ENCODE assay signal across 2 cellular contexts in genomic region chr1:2530501-2531361, GRCh38.
TF ChIP-seq lines count a peak whose summit lies in the region.

No MANE protein-coding gene starts in this region.

TF ChIP-seq in GM23338, 12 proteins besides CTCF, POLR2A, EP300 and RAD21:
- TF ChIP-seq CREB1 (CRISPR knock-in tag; IDR thresholded peaks at IDR 0.05; ENCODE audit: low read depth) (no peak), ZNF331 (CRISPR knock-in tag; IDR thresholded peaks at IDR 0.05; ENCODE audit: low read depth) (no peak), ZNF462 (CRISPR knock-in tag; IDR thresholded peaks at IDR 0.05) (no peak), STAT1 (IDR thresholded peaks at IDR 0.05; ENCODE audit: unreplicated experiment) (no peak), ETS1 (IDR thresholded peaks at IDR 0.05) (no peak), JUNB (IDR thresholded peaks at IDR 0.05; ENCODE audit: unreplicated experiment) (no peak), REST (IDR thresholded peaks at IDR 0.05; ENCODE audit: unreplicated experiment) (no peak), EZH2 (IDR thresholded peaks at IDR 0.05; ENCODE audit: low read depth, unreplicated experiment) (no peak)
TF ChIP-seq in GM23338: peak in this region for 0.

TF ChIP-seq in WTC11, 78 proteins besides CTCF, POLR2A, EP300 and RAD21:
- no peak for TF ChIP-seq TEAD1 (CRISPR knock-in tag; IDR thresholded peaks at IDR 0.05)
- TF ChIP-seq ZNF138 (CRISPR knock-in tag; conservative IDR thresholded peaks at IDR 0.05), result no peak
- TF ChIP-seq ZNF121 (CRISPR knock-in tag; IDR thresholded peaks at IDR 0.05), result no peak
